1 cellular context compared by ENCODE assay signal in genomic region chr6:49736017-49736508, GRCh38.
TF ChIP-seq lines count a peak whose summit lies in the region.

No MANE protein-coding gene starts in this region.

TF ChIP-seq in K562, 482 proteins besides CTCF, POLR2A, EP300 and RAD21 (continued from another document and continues in another):
- no peak for TF ChIP-seq ZNF511 (CRISPR knock-in tag; IDR thresholded peaks at IDR 0.05)
- TF ChIP-seq, protein P1, sequence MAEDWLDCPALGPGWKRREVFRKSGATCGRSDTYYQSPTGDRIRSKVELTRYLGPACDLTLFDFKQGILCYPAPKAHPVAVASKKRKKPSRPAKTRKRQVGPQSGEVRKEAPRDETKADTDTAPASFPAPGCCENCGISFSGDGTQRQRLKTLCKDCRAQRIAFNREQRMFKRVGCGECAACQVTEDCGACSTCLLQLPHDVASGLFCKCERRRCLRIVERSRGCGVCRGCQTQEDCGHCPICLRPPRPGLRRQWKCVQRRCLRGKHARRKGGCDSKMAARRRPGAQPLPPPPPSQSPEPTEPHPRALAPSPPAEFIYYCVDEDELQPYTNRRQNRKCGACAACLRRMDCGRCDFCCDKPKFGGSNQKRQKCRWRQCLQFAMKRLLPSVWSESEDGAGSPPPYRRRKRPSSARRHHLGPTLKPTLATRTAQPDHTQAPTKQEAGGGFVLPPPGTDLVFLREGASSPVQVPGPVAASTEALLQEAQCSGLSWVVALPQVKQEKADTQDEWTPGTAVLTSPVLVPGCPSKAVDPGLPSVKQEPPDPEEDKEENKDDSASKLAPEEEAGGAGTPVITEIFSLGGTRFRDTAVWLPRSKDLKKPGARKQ (CRISPR knock-in tag; IDR thresholded peaks at IDR 0.05) = no peak
- TF ChIP-seq CHAMP1 (IDR thresholded peaks at IDR 0.05) = peak; percentile 91
- TF ChIP-seq DIDO1 (tag; IDR thresholded peaks at IDR 0.05; ENCODE audit: low read depth) = no peak
- TF ChIP-seq TARDBP (IDR thresholded peaks at IDR 0.05) = peak; percentile 47; the same call in 1 of the 2 replicates
- TF ChIP-seq JUND (IDR thresholded peaks at IDR 0.05; ENCODE audit: borderline replicate concordance, low read depth, low read length) = peak; percentile 70; the same call in 1 of the 2 replicates
- peak; percentile 52; the same call in 1 of the 3 replicates for TF ChIP-seq JUND (tag; IDR thresholded peaks at IDR 0.05; ENCODE audit: borderline replicate concordance, low read depth, low read length)
- TF ChIP-seq RHOXF2B (CRISPR knock-in tag; conservative IDR thresholded peaks at IDR 0.05) = no peak
- TF ChIP-seq, protein P2, sequence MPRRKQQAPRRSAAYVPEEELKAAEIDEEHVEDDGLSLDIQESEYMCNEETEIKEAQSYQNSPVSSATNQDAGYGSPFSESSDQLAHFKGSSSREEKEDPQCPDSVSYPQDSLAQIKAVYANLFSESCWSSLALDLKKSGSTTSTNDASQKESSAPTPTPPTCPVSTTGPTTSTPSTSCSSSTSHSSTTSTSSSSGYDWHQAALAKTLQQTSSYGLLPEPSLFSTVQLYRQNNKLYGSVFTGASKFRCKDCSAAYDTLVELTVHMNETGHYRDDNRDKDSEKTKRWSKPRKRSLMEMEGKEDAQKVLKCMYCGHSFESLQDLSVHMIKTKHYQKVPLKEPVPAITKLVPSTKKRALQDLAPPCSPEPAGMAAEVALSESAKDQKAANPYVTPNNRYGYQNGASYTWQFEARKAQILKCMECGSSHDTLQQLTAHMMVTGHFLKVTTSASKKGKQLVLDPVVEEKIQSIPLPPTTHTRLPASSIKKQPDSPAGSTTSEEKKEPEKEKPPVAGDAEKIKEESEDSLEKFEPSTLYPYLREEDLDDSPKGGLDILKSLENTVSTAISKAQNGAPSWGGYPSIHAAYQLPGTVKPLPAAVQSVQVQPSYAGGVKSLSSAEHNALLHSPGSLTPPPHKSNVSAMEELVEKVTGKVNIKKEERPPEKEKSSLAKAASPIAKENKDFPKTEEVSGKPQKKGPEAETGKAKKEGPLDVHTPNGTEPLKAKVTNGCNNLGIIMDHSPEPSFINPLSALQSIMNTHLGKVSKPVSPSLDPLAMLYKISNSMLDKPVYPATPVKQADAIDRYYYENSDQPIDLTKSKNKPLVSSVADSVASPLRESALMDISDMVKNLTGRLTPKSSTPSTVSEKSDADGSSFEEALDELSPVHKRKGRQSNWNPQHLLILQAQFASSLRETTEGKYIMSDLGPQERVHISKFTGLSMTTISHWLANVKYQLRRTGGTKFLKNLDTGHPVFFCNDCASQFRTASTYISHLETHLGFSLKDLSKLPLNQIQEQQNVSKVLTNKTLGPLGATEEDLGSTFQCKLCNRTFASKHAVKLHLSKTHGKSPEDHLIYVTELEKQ (CRISPR knock-in tag; IDR thresholded peaks at IDR 0.05) = no peak
- TF ChIP-seq SAFB (IDR thresholded peaks at IDR 0.05; ENCODE audit: borderline replicate concordance, low read depth, low read length) = no peak
- TF ChIP-seq ZFP30 (CRISPR knock-in tag; IDR thresholded peaks at IDR 0.05; ENCODE audit: borderline replicate concordance) = no peak
- TF ChIP-seq SLC30A9 (CRISPR knock-in tag; IDR thresholded peaks at IDR 0.05) = no peak
- no peak for TF ChIP-seq BCOR (IDR thresholded peaks at IDR 0.05)
- no peak for TF ChIP-seq ZFP91 (CRISPR knock-in tag; IDR thresholded peaks at IDR 0.05)
- TF ChIP-seq POLR2AphosphoS5 (IDR thresholded peaks at IDR 0.05; ENCODE audit: control insufficient read depth, insufficient read depth, low read depth, low read length) = peak; percentile 89
- TF ChIP-seq ZNF639 (CRISPR knock-in tag; conservative IDR thresholded peaks at IDR 0.05 in 1 of 2, IDR thresholded peaks at IDR 0.05 in 1 of 2) = peak in 1 of 2 experiments; percentile 50; a peak in 1 of 4 replicates
- TF ChIP-seq, protein P3, sequence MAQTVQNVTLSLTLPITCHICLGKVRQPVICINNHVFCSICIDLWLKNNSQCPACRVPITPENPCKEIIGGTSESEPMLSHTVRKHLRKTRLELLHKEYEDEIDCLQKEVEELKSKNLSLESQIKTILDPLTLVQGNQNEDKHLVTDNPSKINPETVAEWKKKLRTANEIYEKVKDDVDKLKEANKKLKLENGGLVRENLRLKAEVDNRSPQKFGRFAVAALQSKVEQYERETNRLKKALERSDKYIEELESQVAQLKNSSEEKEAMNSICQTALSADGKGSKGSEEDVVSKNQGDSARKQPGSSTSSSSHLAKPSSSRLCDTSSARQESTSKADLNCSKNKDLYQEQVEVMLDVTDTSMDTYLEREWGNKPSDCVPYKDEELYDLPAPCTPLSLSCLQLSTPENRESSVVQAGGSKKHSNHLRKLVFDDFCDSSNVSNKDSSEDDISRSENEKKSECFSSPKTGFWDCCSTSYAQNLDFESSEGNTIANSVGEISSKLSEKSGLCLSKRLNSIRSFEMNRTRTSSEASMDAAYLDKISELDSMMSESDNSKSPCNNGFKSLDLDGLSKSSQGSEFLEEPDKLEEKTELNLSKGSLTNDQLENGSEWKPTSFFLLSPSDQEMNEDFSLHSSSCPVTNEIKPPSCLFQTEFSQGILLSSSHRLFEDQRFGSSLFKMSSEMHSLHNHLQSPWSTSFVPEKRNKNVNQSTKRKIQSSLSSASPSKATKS (CRISPR knock-in tag; IDR thresholded peaks at IDR 0.05) = no peak
- TF ChIP-seq RNF2 (IDR thresholded peaks at IDR 0.05) = peak; percentile 75; the same call in 1 of the 2 replicates
- no peak for TF ChIP-seq POLR2B (IDR thresholded peaks at IDR 0.05; ENCODE audit: low read depth, partially characterized antibody)
- TF ChIP-seq ZKSCAN3 (CRISPR knock-in tag; IDR thresholded peaks at IDR 0.05) = no peak
- TF ChIP-seq MEF2D (tag; conservative IDR thresholded peaks at IDR 0.05; ENCODE audit: low read depth) = no peak
- TF ChIP-seq MNT (conservative IDR thresholded peaks at IDR 0.05) = peak in 1 of 2 experiments; percentile 61; a peak in 2 of 4 replicates
- TF ChIP-seq ZNF436 (CRISPR knock-in tag; IDR thresholded peaks at IDR 0.05) = no peak
- no peak for TF ChIP-seq SREBF2 (CRISPR knock-in tag; IDR thresholded peaks at IDR 0.05)
- no peak for TF ChIP-seq NR3C1 (CRISPR knock-in tag; IDR thresholded peaks at IDR 0.05)
- TF ChIP-seq ZNF134 (CRISPR knock-in tag; conservative IDR thresholded peaks at IDR 0.05) = no peak
- TF ChIP-seq, protein P4, sequence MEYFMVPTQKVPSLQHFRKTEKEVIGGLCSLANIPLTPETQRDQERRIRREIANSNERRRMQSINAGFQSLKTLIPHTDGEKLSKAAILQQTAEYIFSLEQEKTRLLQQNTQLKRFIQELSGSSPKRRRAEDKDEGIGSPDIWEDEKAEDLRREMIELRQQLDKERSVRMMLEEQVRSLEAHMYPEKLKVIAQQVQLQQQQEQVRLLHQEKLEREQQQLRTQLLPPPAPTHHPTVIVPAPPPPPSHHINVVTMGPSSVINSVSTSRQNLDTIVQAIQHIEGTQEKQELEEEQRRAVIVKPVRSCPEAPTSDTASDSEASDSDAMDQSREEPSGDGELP (CRISPR knock-in tag; IDR thresholded peaks at IDR 0.05; ENCODE audit: borderline replicate concordance) = no peak
- no peak for TF ChIP-seq TAF7 (tag; IDR thresholded peaks at IDR 0.05)
- TF ChIP-seq IFI16 (CRISPR knock-in tag; IDR thresholded peaks at IDR 0.05) = no peak
- TF ChIP-seq, protein P5, sequence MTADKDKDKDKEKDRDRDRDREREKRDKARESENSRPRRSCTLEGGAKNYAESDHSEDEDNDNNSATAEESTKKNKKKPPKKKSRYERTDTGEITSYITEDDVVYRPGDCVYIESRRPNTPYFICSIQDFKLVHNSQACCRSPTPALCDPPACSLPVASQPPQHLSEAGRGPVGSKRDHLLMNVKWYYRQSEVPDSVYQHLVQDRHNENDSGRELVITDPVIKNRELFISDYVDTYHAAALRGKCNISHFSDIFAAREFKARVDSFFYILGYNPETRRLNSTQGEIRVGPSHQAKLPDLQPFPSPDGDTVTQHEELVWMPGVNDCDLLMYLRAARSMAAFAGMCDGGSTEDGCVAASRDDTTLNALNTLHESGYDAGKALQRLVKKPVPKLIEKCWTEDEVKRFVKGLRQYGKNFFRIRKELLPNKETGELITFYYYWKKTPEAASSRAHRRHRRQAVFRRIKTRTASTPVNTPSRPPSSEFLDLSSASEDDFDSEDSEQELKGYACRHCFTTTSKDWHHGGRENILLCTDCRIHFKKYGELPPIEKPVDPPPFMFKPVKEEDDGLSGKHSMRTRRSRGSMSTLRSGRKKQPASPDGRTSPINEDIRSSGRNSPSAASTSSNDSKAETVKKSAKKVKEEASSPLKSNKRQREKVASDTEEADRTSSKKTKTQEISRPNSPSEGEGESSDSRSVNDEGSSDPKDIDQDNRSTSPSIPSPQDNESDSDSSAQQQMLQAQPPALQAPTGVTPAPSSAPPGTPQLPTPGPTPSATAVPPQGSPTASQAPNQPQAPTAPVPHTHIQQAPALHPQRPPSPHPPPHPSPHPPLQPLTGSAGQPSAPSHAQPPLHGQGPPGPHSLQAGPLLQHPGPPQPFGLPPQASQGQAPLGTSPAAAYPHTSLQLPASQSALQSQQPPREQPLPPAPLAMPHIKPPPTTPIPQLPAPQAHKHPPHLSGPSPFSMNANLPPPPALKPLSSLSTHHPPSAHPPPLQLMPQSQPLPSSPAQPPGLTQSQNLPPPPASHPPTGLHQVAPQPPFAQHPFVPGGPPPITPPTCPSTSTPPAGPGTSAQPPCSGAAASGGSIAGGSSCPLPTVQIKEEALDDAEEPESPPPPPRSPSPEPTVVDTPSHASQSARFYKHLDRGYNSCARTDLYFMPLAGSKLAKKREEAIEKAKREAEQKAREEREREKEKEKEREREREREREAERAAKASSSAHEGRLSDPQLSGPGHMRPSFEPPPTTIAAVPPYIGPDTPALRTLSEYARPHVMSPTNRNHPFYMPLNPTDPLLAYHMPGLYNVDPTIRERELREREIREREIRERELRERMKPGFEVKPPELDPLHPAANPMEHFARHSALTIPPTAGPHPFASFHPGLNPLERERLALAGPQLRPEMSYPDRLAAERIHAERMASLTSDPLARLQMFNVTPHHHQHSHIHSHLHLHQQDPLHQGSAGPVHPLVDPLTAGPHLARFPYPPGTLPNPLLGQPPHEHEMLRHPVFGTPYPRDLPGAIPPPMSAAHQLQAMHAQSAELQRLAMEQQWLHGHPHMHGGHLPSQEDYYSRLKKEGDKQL (CRISPR knock-in tag; IDR thresholded peaks at IDR 0.05; ENCODE audit: borderline replicate concordance) = no peak
- TF ChIP-seq BDP1 (IDR thresholded peaks at IDR 0.05; ENCODE audit: insufficient read depth, insufficient read length) = no peak
- TF ChIP-seq RBM17 (IDR thresholded peaks at IDR 0.05; ENCODE audit: borderline replicate concordance, low read depth, low read length) = no peak
- no peak for TF ChIP-seq ETV6 (IDR thresholded peaks at IDR 0.05; ENCODE audit: borderline replicate concordance in 1 of 2, low read depth in 2 of 2, low read length in 1 of 2)
- no peak for TF ChIP-seq ETV6 (CRISPR knock-in tag; IDR thresholded peaks at IDR 0.05; ENCODE audit: borderline replicate concordance)
- no peak for TF ChIP-seq NR2F6 (CRISPR knock-in tag; IDR thresholded peaks at IDR 0.05)
